Comparison of ENCODE assay signal across 25 cellular contexts in genomic region chr10:79552143-79552542, GRCh38. TPM values are rescaled to one million over a fixed set of nuclear protein-coding genes. Genes with fewer than 3 reads are reported as not detected.
"Had no signal": no experiment of that assay in that cellular context is flagged by ENCODE, and none has a peak within 500 bp of the region (broad histone marks: within the 10 kb centered on the region; RNA-seq: fewer than 3 reads in every experiment).

No MANE protein-coding gene starts in this region.

- H3K4me1 ChIP-seq: esophagus squamous epithelium, lower lobe of right lung, transverse colon, uterus had no signal

- H3K27ac ChIP-seq: cardiac muscle cell, esophagus squamous epithelium, lower lobe of right lung, transverse colon, uterus had no signal

- H3K9me3 ChIP-seq: esophagus squamous epithelium, lower lobe of right lung, transverse colon, uterus had no signal

- H3K36me3 ChIP-seq: cardiac muscle cell, esophagus squamous epithelium, lower lobe of right lung, transverse colon, uterus had no signal

- H3K4me3 ChIP-seq: cardiac muscle cell, esophagus squamous epithelium, lower lobe of right lung, transverse colon, uterus had no signal

- ATAC-seq: activated naive CD4-positive, alpha-beta T cell treated with anti-CD3 and anti-CD28 coated beads, Interleukin-2, amount 50 U/mL, for 72 hours; effector memory CD8-positive, alpha-beta T cell; lower lobe of right lung; stimulated activated naive CD8-positive, alpha-beta T cell treated with anti-CD3 and anti-CD28 coated beads, Interleukin-15, Interleukin-2, amounts not matched to agents 100 U/mL and 50 U/mL, for 24 hours; T-helper 17 cell had no signal

- DNase-seq: activated B cell treated with CpG ODN at 0.5 μM for 24 hours; activated CD4-positive, alpha-beta memory T cell treated with anti-CD3 and anti-CD28 coated beads for 36 hours; activated CD4-positive, alpha-beta T cell treated with anti-CD3 and anti-CD28 coated beads for 4 hours; activated gamma-delta T cell treated with Interleukin-2 at 50 U/mL for 16 hours; activated T-cell treated with anti-CD3 and anti-CD28 coated beads for 4 hours; amygdala; dermis blood vessel endothelial cell; effector memory CD8-positive, alpha-beta T cell; esophagus squamous epithelium; hippocampal formation; left cardiac atrium; lower lobe of right lung; occipital lobe; retina; stimulated activated naive CD8-positive, alpha-beta T cell treated with anti-CD3 and anti-CD28 coated beads, Interleukin-15, Interleukin-2, amounts not matched to agents 100 U/mL and 50 U/mL, for 24 hours; substantia nigra; T-helper 17 cell; transverse colon; uterus had no signal

- H3K27me3 ChIP-seq: transverse colon, uterus had no signal

RNA-seq across cellular contexts. Expression of gene SFTPA2, which starts 8.1 kb away (rescaled TPM):
- total RNA-seq: activated B cell treated with CpG ODN at 0.5 μM for 24 hours; activated CD4-positive, alpha-beta memory T cell treated with anti-CD3 and anti-CD28 coated beads for 36 hours; activated naive CD4-positive, alpha-beta T cell treated with anti-CD3 and anti-CD28 coated beads, Interleukin-2, amount 50 U/mL, for 72 hours; activated T-helper 1 cell treated with anti-CD3 and anti-CD28 coated beads, Interleukin-12 subunit alpha, Interleukin-12 subunit beta, Interleukin-2, Interleukin-4 antibody, amounts not matched to agents 30 ng/mL and 10 ng/mL and 1 ng/mL, durations not matched to agents 14 hours and 24 hours and 36 hours; fibroblast of villous mesenchyme; glomerular endothelial cell; mesenteric fat pad; occipital lobe; T-helper 17 cell had no signal
- polyA plus RNA-seq: cardiac muscle cell had no signal

RNA-seq across cellular contexts. Expression of gene EIF5AL1, which starts 39.8 kb away (rescaled TPM):
- total RNA-seq: lower lobe of right lung had no signal

RNA-seq across cellular contexts. Expression of gene SFTPA1, which starts 58.6 kb away (rescaled TPM):
- total RNA-seq: activated B cell treated with CpG ODN at 0.5 μM for 24 hours; activated CD4-positive, alpha-beta memory T cell treated with anti-CD3 and anti-CD28 coated beads for 36 hours; activated naive CD4-positive, alpha-beta T cell treated with anti-CD3 and anti-CD28 coated beads, Interleukin-2, amount 50 U/mL, for 72 hours; activated T-helper 1 cell treated with anti-CD3 and anti-CD28 coated beads, Interleukin-12 subunit alpha, Interleukin-12 subunit beta, Interleukin-2, Interleukin-4 antibody, amounts not matched to agents 30 ng/mL and 10 ng/mL and 1 ng/mL, durations not matched to agents 14 hours and 24 hours and 36 hours; cardiac muscle cell; dermis blood vessel endothelial cell; esophagus squamous epithelium; fibroblast of villous mesenchyme; glomerular endothelial cell; mesenteric fat pad; T-helper 17 cell; transverse colon had no signal
- polyA plus RNA-seq: cardiac muscle cell had no signal
